8 cellular contexts compared by ENCODE assay signal in genomic region chr17:47733047-47733413, GRCh38. TPM values are rescaled to one million over a fixed set of nuclear protein-coding genes. Genes with fewer than 3 reads are reported as not detected.
A peak's percentile ranks its signal among the peaks of the same experiment; 100 is the strongest.
DNase-seq lines count a peak whose midpoint lies in the region; ATAC-seq and TF ChIP-seq lines count a peak whose summit lies in the region.

Gene TBX21 (plus strand): TSS chr17:47733236. CDS start chr17:47733455, 219 bp downstream.

- no peak within 1 kb of the TSS for H2BK5ac ChIP-seq in trophoblast cell (ENCODE audit: low read depth, low read length, poor library complexity)

- DNase-seq in AML-193 (lab: John Stamatoyannopoulos, UW) (peak; percentile 80 to 84), NOMO-1 treated with dmso at 0.1 percent for 144 hours (lab: John Stamatoyannopoulos, UW; ENCODE audit: unreplicated experiment) (peak; percentile 90), activated T-cell treated with anti-CD3 and anti-CD28 coated beads for 1 hour (ENCODE audit: low read depth) (peak; percentile 84), fibroblast of mammary gland (ENCODE audit: low read depth) (peak; percentile 58), trophoblast cell (peak in 1 of 2 donors; percentile 29)

- H3K23ac ChIP-seq in trophoblast cell (ENCODE audit: low read length) = no peak within 1 kb of the TSS

- no peak within 1 kb of the TSS for H2AK5ac ChIP-seq in trophoblast cell (ENCODE audit: low read length)

- no peaks in the 10 kb centered on the region for H3K4me1 ChIP-seq in trophoblast cell (ENCODE audit: control insufficient read depth in 1 of 2, insufficient read depth in 2 of 2, low read length in 2 of 2)
- H3K4me1 ChIP-seq in urinary bladder (ENCODE audit: insufficient read depth) = no peaks in the 10 kb centered on the region

- H3K4me2 ChIP-seq in trophoblast cell (ENCODE audit: low read length) = peak within 1 kb of the TSS; percentile 52

- no peak within 1 kb of the TSS for H2BK120ac ChIP-seq in trophoblast cell (ENCODE audit: insufficient read depth, low read length, poor library complexity)

- no peaks in the 10 kb centered on the region for H3K79me2 ChIP-seq in trophoblast cell (ENCODE audit: control insufficient read depth, insufficient read depth, low read length, poor library complexity)

- peak; percentile 9 for TF ChIP-seq CTCF in fibroblast of mammary gland (conservative IDR thresholded peaks at IDR 0.05; ENCODE audit: control insufficient read depth, insufficient read depth, low read depth, low read length)

- no peak within 1 kb of the TSS for H3K9ac ChIP-seq in trophoblast cell (ENCODE audit: low read length)

- no CpG with 5 or more reads among the region's 35 CpGs for whole genome bisulfite sequencing in trophoblast cell (ENCODE audit: extremely low coverage, insufficient coverage, insufficient read length)
- WGBS in urinary bladder = 1% methylated on average over 35 of the region's 35 CpGs

- H2AFZ ChIP-seq in trophoblast cell (ENCODE audit: insufficient read depth, low read length, poor library complexity) = no peak within 1 kb of the TSS

- H3K9me3 ChIP-seq in trophoblast cell (ENCODE audit: insufficient read depth, low read depth, low read length) = peaks cover 2% of the 10 kb centered on the region

- H4K12ac ChIP-seq in trophoblast cell (ENCODE audit: low read depth, low read length) = no peak within 1 kb of the TSS

- no peak within 1 kb of the TSS for H3K14ac ChIP-seq in trophoblast cell (ENCODE audit: low read length)

- H4K91ac ChIP-seq in trophoblast cell (ENCODE audit: low read depth, low read length) = no peak within 1 kb of the TSS

- no peak within 1 kb of the TSS for H3K4ac ChIP-seq in trophoblast cell (ENCODE audit: low read depth, low read length)

- no peak within 1 kb of the TSS for H2BK12ac ChIP-seq in trophoblast cell (ENCODE audit: low read length)

- H3K4me3 ChIP-seq in fibroblast of mammary gland (ENCODE audit: control insufficient read depth, low read depth, low read length) (peak within 1 kb of the TSS; percentile 50), trophoblast cell (ENCODE audit: low read depth, low read length) (no peak within 1 kb of the TSS), urinary bladder (ENCODE audit: low read depth, low read length) (peak within 1 kb of the TSS; percentile 40)

- H4K8ac ChIP-seq in trophoblast cell (ENCODE audit: low read depth, low read length) = no peak within 1 kb of the TSS

- no peak within 1 kb of the TSS for H3K27ac ChIP-seq in trophoblast cell (ENCODE audit: low read depth, low read length)
- no peak within 1 kb of the TSS for H3K27ac ChIP-seq in urinary bladder (ENCODE audit: low read depth)

- H3K36me3 ChIP-seq in trophoblast cell (ENCODE audit: control insufficient read depth in 1 of 2, insufficient read depth in 2 of 2, low read length in 2 of 2) (no peaks in the 10 kb centered on the region), urinary bladder (ENCODE audit: insufficient read depth) (no peaks in the 10 kb centered on the region)

- ATAC-seq in GM19043 (IDR thresholded peaks at IDR 0.05; ENCODE audit: low read depth, unreplicated experiment) (peak; percentile 52), HG03432 (IDR thresholded peaks at IDR 0.05; ENCODE audit: unreplicated experiment) (peak; percentile 58)

- H3K79me1 ChIP-seq in trophoblast cell (ENCODE audit: low read length) = no peaks in the 10 kb centered on the region

- H3K27me3 ChIP-seq in trophoblast cell (ENCODE audit: insufficient read depth, low read length) = peaks cover 37% of the 10 kb centered on the region

- H3K18ac ChIP-seq in trophoblast cell (ENCODE audit: low read length) = no peak within 1 kb of the TSS

RNA-seq across cellular contexts. Expression of gene TBX21, which starts in this region (rescaled TPM):
- polyA plus RNA-seq in trophoblast cell (2013) = not detected in 2 replicates
- 0.11 TPM for total RNA-seq in urinary bladder
- 0.25 TPM for polyA plus RNA-seq in urinary bladder
